ENCODE assay signal across 1 cellular context in genomic region chr14:102873546-102874061, GRCh38.
TF ChIP-seq lines count a peak whose summit lies in the region.

No MANE protein-coding gene starts in this region.

TF ChIP-seq in HepG2, 621 proteins besides CTCF, POLR2A, EP300 and RAD21 (continued from another document and continues in another):
- TF ChIP-seq CEBPZ (IDR thresholded peaks at IDR 0.05; ENCODE audit: low read length) (no peak), ETV5 (CRISPR knock-in tag; IDR thresholded peaks at IDR 0.05; ENCODE audit: borderline replicate concordance) (peak; percentile 76; the same call in 1 of the 2 replicates), THAP7 (CRISPR knock-in tag; IDR thresholded peaks at IDR 0.05) (no peak), PLSCR1 (CRISPR knock-in tag; IDR thresholded peaks at IDR 0.05; ENCODE audit: borderline replicate concordance) (no peak), NFE2 (CRISPR knock-in tag; IDR thresholded peaks at IDR 0.05) (no peak), TFAP4 (IDR thresholded peaks at IDR 0.05; ENCODE audit: borderline replicate concordance, low read depth) (peak; percentile 79), ZNF652 (CRISPR knock-in tag; IDR thresholded peaks at IDR 0.05; ENCODE audit: borderline replicate concordance, low read depth) (peak; percentile 97), ZSCAN9 (CRISPR knock-in tag; IDR thresholded peaks at IDR 0.05; ENCODE audit: borderline replicate concordance) (no peak), FOXA3 (CRISPR knock-in tag; IDR thresholded peaks at IDR 0.05) (peak; percentile 99), DNMT3B (CRISPR knock-in tag; conservative IDR thresholded peaks at IDR 0.05) (no peak), SP140L (CRISPR knock-in tag; IDR thresholded peaks at IDR 0.05; ENCODE audit: borderline replicate concordance) (peak; percentile 63; the same call in 1 of the 2 replicates), PRDM4 (CRISPR knock-in tag; IDR thresholded peaks at IDR 0.05; ENCODE audit: borderline replicate concordance) (no peak), SIN3A (IDR thresholded peaks at IDR 0.05; ENCODE audit: borderline replicate concordance, low read depth, low read length) (no peak; the same call in 1 of the 2 replicates), SCMH1 (CRISPR knock-in tag; IDR thresholded peaks at IDR 0.05; ENCODE audit: borderline replicate concordance) (no peak), JUNB (CRISPR knock-in tag; IDR thresholded peaks at IDR 0.05; ENCODE audit: borderline replicate concordance) (no peak), ZNF235 (CRISPR knock-in tag; IDR thresholded peaks at IDR 0.05; ENCODE audit: borderline replicate concordance) (no peak), TEAD2 (CRISPR knock-in tag; IDR thresholded peaks at IDR 0.05) (no peak), ELF3 (CRISPR knock-in tag; IDR thresholded peaks at IDR 0.05) (peak; percentile 53; the same call in 1 of the 2 replicates), PITX1 (CRISPR knock-in tag; IDR thresholded peaks at IDR 0.05) (peak; percentile 91), ZXDC (CRISPR knock-in tag; IDR thresholded peaks at IDR 0.05) (no peak), ZBTB1 (CRISPR knock-in tag; IDR thresholded peaks at IDR 0.05; ENCODE audit: borderline replicate concordance) (no peak), ZHX2 (IDR thresholded peaks at IDR 0.05; ENCODE audit: low read depth) (no peak), ZHX2 (CRISPR knock-in tag; IDR thresholded peaks at IDR 0.05; ENCODE audit: borderline replicate concordance) (peak; percentile 81; the same call in 1 of the 2 replicates), ZFP36 (IDR thresholded peaks at IDR 0.05; ENCODE audit: borderline replicate concordance, low read depth, low read length, partially characterized antibody) (no peak), MEIS2 (CRISPR knock-in tag; IDR thresholded peaks at IDR 0.05) (peak; percentile 78; the same call in 1 of the 2 replicates), PBX3 (CRISPR knock-in tag; IDR thresholded peaks at IDR 0.05; ENCODE audit: borderline replicate concordance) (no peak), ARID4A (CRISPR knock-in tag; IDR thresholded peaks at IDR 0.05; ENCODE audit: borderline replicate concordance) (peak; percentile 17; the same call in 1 of the 2 replicates), ATM (IDR thresholded peaks at IDR 0.05; ENCODE audit: borderline replicate concordance) (no peak), ZNF782 (CRISPR knock-in tag; IDR thresholded peaks at IDR 0.05; ENCODE audit: borderline replicate concordance) (no peak), FLYWCH1 (CRISPR knock-in tag; IDR thresholded peaks at IDR 0.05) (no peak), POLR2AphosphoS2 (IDR thresholded peaks at IDR 0.05; ENCODE audit: low read depth, low read length) (no peak), SNAPC2 (CRISPR knock-in tag; IDR thresholded peaks at IDR 0.05) (0 out of 2 replicates have a peak, but pooled peaks have one; percentile 60)
